In genomic region chr1:179105393-179105792, GRCh38 we compare ENCODE assay signal across 9 cellular contexts. TPM values are rescaled to one million over a fixed set of nuclear protein-coding genes. Genes with fewer than 3 reads are reported as not detected.
DNase-seq lines count a peak whose midpoint lies in the region; ATAC-seq and TF ChIP-seq lines count a peak whose summit lies in the region.
"Had no signal": no experiment of that assay in that cellular context is flagged by ENCODE, and none has a peak within 500 bp of the region (broad histone marks: within the 10 kb centered on the region; RNA-seq: fewer than 3 reads in every experiment).

No MANE protein-coding gene starts in this region.

- WGBS in spleen, 5 donors: 79 to 89% (median 85%) methylated on average over 7 of the region's 7 CpGs

- H3K36me3 ChIP-seq in PC-9 (ENCODE audit: low read depth): peaks cover 11% of the 10 kb centered on the region
- peaks cover 0 to 53% (median 31%) of the 10 kb centered on the region in 6 donors for H3K36me3 ChIP-seq in spleen

- H3K4me3 ChIP-seq in PC-9: no peak overlapping the region
- no peak overlapping the region for H3K4me3 ChIP-seq in spleen

- no peak for TF ChIP-seq POLR2A in spleen (IDR thresholded peaks at IDR 0.05)

- H3K4me3 Mint-ChIP-seq in activated CD4-positive, alpha-beta T cell treated with anti-CD3 and anti-CD28 coated beads for 36 hours: no peak overlapping the region
- no peak overlapping the region for H3K4me3 Mint-ChIP-seq in activated CD4-positive, alpha-beta T cell treated with anti-CD3 and anti-CD28 coated beads, Interleukin-2, amount 10 ng/mL, durations not matched to agents 7 days and 5 days
- H3K4me3 Mint-ChIP-seq in type B pancreatic cell: no peak overlapping the region
- H3K4me3 Mint-ChIP-seq: activated naive CD8-positive, alpha-beta T cell had no signal

- CTCF ChIA-PET in activated CD4-positive, alpha-beta T cell treated with anti-CD3 and anti-CD28 coated beads for 36 hours (lab: Charles Lee): interaction anchor here (0.7 to 1.8 kb wide), 6 partner anchors 11 to 562 kb away, joined by 3 to 13 read pairs (median 4); no protein-coding TSS in a partner anchor
- CTCF ChIA-PET in activated CD4-positive, alpha-beta T cell treated with anti-CD3 and anti-CD28 coated beads, Interleukin-2, amount 10 ng/mL, durations not matched to agents 7 days and 5 days (lab: Charles Lee): interaction anchor here (0.6 to 1.0 kb wide), 2 partner anchors 16 to 70 kb away, joined by 3 to 4 read pairs; no protein-coding TSS in a partner anchor
- CTCF ChIA-PET in PC-9 (lab: Charles Lee): interaction anchor here (0.8 kb wide), 1 partner anchor 38 kb away, joined by 3 read pairs; no protein-coding TSS in a partner anchor

- TF ChIP-seq CTCF in PC-9 (conservative IDR thresholded peaks at IDR 0.05) (peak; percentile 45; the same call in 1 of the 2 replicates), type B pancreatic cell (conservative IDR thresholded peaks at IDR 0.05) (peak; percentile 65), spleen (IDR thresholded peaks at IDR 0.05 in 8 of 11, conservative IDR thresholded peaks at IDR 0.05 in 3 of 11) (peak in 5 of 11 experiments; percentile 14 to 24 (median 20))

- H3K27ac ChIP-seq in PC-9 (no peak overlapping the region), spleen (no peak overlapping the region)

- H3K79me2 ChIP-seq in PC-9 (ENCODE audit: low read depth): 0 out of 2 replicates have a peak, but pooled peaks cover 4% of the 10 kb centered on the region

- no peaks in the 10 kb centered on the region for H3K27me3 ChIP-seq in PC-9 (ENCODE audit: insufficient read depth, low read depth)
- no peaks in the 10 kb centered on the region for H3K27me3 ChIP-seq in spleen (replicated peaks in 1 of 7)

- intact Hi-C loops in activated CD4-positive, alpha-beta T cell treated with anti-CD3 and anti-CD28 coated beads for 36 hours (cut with DNase I, micrococcal nuclease): no loop called here
- intact Hi-C loops in PC-9 (cut with micrococcal nuclease; ENCODE audit: unreplicated experiment): no loop called here
- intact Hi-C loops in spleen (cut with DNase I; ENCODE audit: low total_unique reads): no loop called here

- no peak overlapping the region for H3K4me2 ChIP-seq in PC-9

- DNase-seq in activated CD4-positive, alpha-beta T cell treated with anti-CD3 and anti-CD28 coated beads for 36 hours: peak; percentile 26
- no peak for DNase-seq in activated CD4-positive, alpha-beta T cell treated with anti-CD3 and anti-CD28 coated beads, Interleukin-2, amount 10 ng/mL, durations not matched to agents 7 days and 5 days
- DNase-seq in PC-9: no peak
- peak; percentile 47 for DNase-seq in germinal center (ENCODE audit: low spot score)
- no peak for DNase-seq in type B pancreatic cell (ENCODE audit: extremely low spot score, unreplicated experiment)
- DNase-seq in GOT3 (lab: John Stamatoyannopoulos, UW): no peak
- no peak for DNase-seq in spleen

- H3K9me2 ChIP-seq in PC-9 (ENCODE audit: insufficient read depth): no peaks in the 10 kb centered on the region

- POLR2A ChIA-PET in activated CD4-positive, alpha-beta T cell treated with anti-CD3 and anti-CD28 coated beads for 36 hours (lab: Charles Lee): no interaction called here
- POLR2A ChIA-PET in activated CD4-positive, alpha-beta T cell treated with anti-CD3 and anti-CD28 coated beads, Interleukin-2, amount 10 ng/mL, durations not matched to agents 7 days and 5 days (lab: Charles Lee): no interaction called here
- POLR2A ChIA-PET in PC-9 (lab: Charles Lee; ENCODE audit: unreplicated experiment): interaction anchor here (0.6 kb wide), 1 partner anchor 11 kb away, joined by 3 read pairs; no protein-coding TSS in a partner anchor

- H3K27ac Mint-ChIP-seq in activated CD4-positive, alpha-beta T cell treated with anti-CD3 and anti-CD28 coated beads for 36 hours: no peak overlapping the region
- no peak overlapping the region for H3K27ac Mint-ChIP-seq in activated CD4-positive, alpha-beta T cell treated with anti-CD3 and anti-CD28 coated beads, Interleukin-2, amount 10 ng/mL, durations not matched to agents 7 days and 5 days
- H3K27ac Mint-ChIP-seq in type B pancreatic cell: peak overlapping the region; percentile 38
- H3K27ac Mint-ChIP-seq: activated naive CD8-positive, alpha-beta T cell had no signal

- H3F3A ChIP-seq in PC-9 (ENCODE audit: insufficient read depth, low read depth): peaks cover 12% of the 10 kb centered on the region

- H4K20me1 ChIP-seq in PC-9 (ENCODE audit: insufficient read depth): no peaks in the 10 kb centered on the region

- H3K4me1 ChIP-seq in PC-9 (replicated peaks; ENCODE audit: insufficient read depth) (no peaks in the 10 kb centered on the region), spleen (no peaks in the 10 kb centered on the region)

- no peaks in the 10 kb centered on the region for H3K9me3 Mint-ChIP-seq in activated CD4-positive, alpha-beta T cell treated with anti-CD3 and anti-CD28 coated beads for 36 hours (ENCODE audit: low read depth)
- H3K9me3 Mint-ChIP-seq in activated CD4-positive, alpha-beta T cell treated with anti-CD3 and anti-CD28 coated beads, Interleukin-2, amount 10 ng/mL, durations not matched to agents 7 days and 5 days: no peaks in the 10 kb centered on the region
- no peaks in the 10 kb centered on the region for H3K9me3 Mint-ChIP-seq in type B pancreatic cell

- no peak overlapping the region for H2AFZ ChIP-seq in PC-9

- H3K9me3 ChIP-seq in PC-9 (ENCODE audit: insufficient read depth, low read depth) (no peaks in the 10 kb centered on the region), spleen (no peaks in the 10 kb centered on the region)

- peak; percentile 30 for ATAC-seq in activated CD4-positive, alpha-beta T cell treated with anti-CD3 and anti-CD28 coated beads for 36 hours
- ATAC-seq in HG03196 (IDR thresholded peaks at IDR 0.05; ENCODE audit: unreplicated experiment): no peak

- no peaks in the 10 kb centered on the region for H3K27me3 Mint-ChIP-seq in activated CD4-positive, alpha-beta T cell treated with anti-CD3 and anti-CD28 coated beads for 36 hours
- H3K27me3 Mint-ChIP-seq in activated CD4-positive, alpha-beta T cell treated with anti-CD3 and anti-CD28 coated beads, Interleukin-2, amount 10 ng/mL, durations not matched to agents 7 days and 5 days: no peaks in the 10 kb centered on the region
- H3K27me3 Mint-ChIP-seq in type B pancreatic cell: no peaks in the 10 kb centered on the region
- H3K27me3 Mint-ChIP-seq: activated naive CD8-positive, alpha-beta T cell had no signal

- no TSS peak for BruUV-seq in PC-9 (replicated peaks; lab: Mats Ljungman, UMichigan)

- H3K36me3 Mint-ChIP-seq in activated CD4-positive, alpha-beta T cell treated with anti-CD3 and anti-CD28 coated beads for 36 hours (ENCODE audit: low read depth): peaks cover 16% of the 10 kb centered on the region
- peaks cover 2% of the 10 kb centered on the region for H3K36me3 Mint-ChIP-seq in activated CD4-positive, alpha-beta T cell treated with anti-CD3 and anti-CD28 coated beads, Interleukin-2, amount 10 ng/mL, durations not matched to agents 7 days and 5 days (ENCODE audit: low read depth)
- peaks cover 8% of the 10 kb centered on the region for H3K36me3 Mint-ChIP-seq in type B pancreatic cell

- no peaks in the 10 kb centered on the region for H3K4me1 Mint-ChIP-seq in activated CD4-positive, alpha-beta T cell treated with anti-CD3 and anti-CD28 coated beads for 36 hours
- no peaks in the 10 kb centered on the region for H3K4me1 Mint-ChIP-seq in activated CD4-positive, alpha-beta T cell treated with anti-CD3 and anti-CD28 coated beads, Interleukin-2, amount 10 ng/mL, durations not matched to agents 7 days and 5 days
- H3K4me1 Mint-ChIP-seq in type B pancreatic cell (ENCODE audit: unreplicated experiment): peaks cover 6% of the 10 kb centered on the region

RNA-seq across cellular contexts. Expression of gene TOR3A, which starts 23.5 kb away (rescaled TPM):
- 10 to 100 TPM; 29.4 TPM for total RNA-seq in activated CD4-positive, alpha-beta T cell treated with anti-CD3 and anti-CD28 coated beads for 36 hours
- 10 to 100 TPM; 43.9 to 46.6 TPM for total RNA-seq in activated CD4-positive, alpha-beta T cell treated with anti-CD3 and anti-CD28 coated beads, Interleukin-2, amount 10 ng/mL, durations not matched to agents 7 days and 5 days
- total RNA-seq in PC-9 (2021): 31.6 and 35.6 TPM in 2 replicates
- 21.7 and 23.2 TPM in 2 replicates for total RNA-seq in type B pancreatic cell (ENCODE audit: low replicate concordance)
- 10 to 100 TPM; 38.5 to 51.7 (median 42.1) TPM for total RNA-seq in spleen
- polyA plus RNA-seq in spleen: 10 to 100 TPM; 27.9 to 42.2 (median 41.0) TPM

Comparison
In these comparisons a context has a peak if more than half of its experiments do, and no peak if none do; other contexts are left out.
1. DNase-seq: peak in activated CD4-positive, alpha-beta T cell treated with anti-CD3 and anti-CD28 coated beads for 36 hours (single experiment) and germinal center (single experiment); none in activated CD4-positive, alpha-beta T cell treated with anti-CD3 and anti-CD28 coated beads, Interleukin-2, amount 10 ng/mL, durations not matched to agents 7 days and 5 days (single experiment), PC-9 (0 of 2), type B pancreatic cell (single experiment), GOT3 (single experiment) and spleen (single experiment).